ENCODE assay signal across 17 cellular contexts in the genomic region with DNA sequence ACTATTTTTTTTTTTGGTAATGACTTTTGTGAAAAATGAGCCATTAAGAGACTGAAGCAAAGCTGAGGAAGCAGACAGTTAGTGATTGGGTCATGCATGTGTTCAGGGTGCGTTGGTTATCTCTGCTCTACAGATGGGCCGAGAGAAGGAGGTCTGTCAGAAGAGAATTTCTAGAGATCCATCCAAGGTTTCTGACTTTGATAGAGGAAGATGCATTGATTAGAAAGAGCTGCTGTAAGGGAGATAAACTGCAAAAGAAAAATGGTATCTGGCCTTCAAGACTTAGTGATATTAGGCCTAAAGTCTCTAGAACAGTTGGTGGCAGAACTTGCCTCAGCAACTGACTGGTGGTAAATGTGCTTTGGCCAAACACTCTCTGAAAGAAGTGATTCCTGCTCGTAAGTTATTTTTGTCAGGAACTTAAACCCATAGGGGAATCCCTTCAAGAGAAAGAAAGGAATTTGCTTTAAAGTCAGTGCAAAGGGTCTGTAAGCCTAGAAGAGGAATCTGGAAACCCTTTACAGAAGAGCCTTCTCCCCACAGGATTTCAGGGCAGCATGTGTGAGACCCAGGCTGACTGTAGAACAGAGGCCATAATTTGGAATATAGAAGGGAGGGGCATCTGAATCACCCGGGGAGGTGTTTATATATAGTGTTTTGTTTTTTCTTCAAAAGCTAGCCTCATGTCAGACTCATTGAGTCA.
"Had no signal": no experiment of that assay in that cellular context is flagged by ENCODE, and none has a peak within 500 bp of the region (broad histone marks: within the 10 kb centered on the region; RNA-seq: fewer than 3 reads in every experiment).

No MANE protein-coding gene starts in this region.

- H3K4me3 Mint-ChIP-seq: natural killer cell; T-helper 1 cell treated with Interleukin-12 subunit alpha and Interleukin-12 subunit beta and Interleukin-4 antibody, amounts not matched to agents 30 μg/mL and 1 μg/mL, for 36 hours had no signal

- ATAC-seq: activated CD4-positive, CD25-positive, alpha-beta regulatory T cell treated with anti-CD3 and anti-CD28 coated beads, Interleukin-2, amount 50 U/mL, for 24 hours; left ventricle myocardium superior; natural killer cell had no signal

- H3K4me3 ChIP-seq: cardiac muscle cell, esophagus muscularis mucosa, transverse colon had no signal

- DNase-seq: activated CD4-positive, alpha-beta T cell treated with anti-CD3 and anti-CD28 coated beads, Interleukin-2, amount 50 U/mL, for 1 hour; activated naive CD4-positive, alpha-beta T cell treated with anti-CD3 and anti-CD28 coated beads, Interleukin-2, amount 50 U/mL, for 16 hours; hypothalamus; left ventricle myocardium superior; mesendoderm; natural killer cell; nucleus accumbens; posterior cingulate gyrus; retina; stimulated activated CD4-positive, alpha-beta T cell treated with anti-CD3 and anti-CD28 coated beads, Interleukin-2, amount 100 ng/mL, for 48 hours; stimulated activated naive CD4-positive, alpha-beta T cell treated with Interleukin-2 at 50 U/mL for 16 hours; transverse colon had no signal

- H3K4me1 Mint-ChIP-seq: natural killer cell had no signal

- H3K9me3 ChIP-seq: esophagus muscularis mucosa, transverse colon had no signal

- FAIRE-seq: colon had no signal

- H3K9me3 Mint-ChIP-seq: natural killer cell; T-helper 1 cell treated with Interleukin-12 subunit alpha and Interleukin-12 subunit beta and Interleukin-4 antibody, amounts not matched to agents 30 μg/mL and 1 μg/mL, for 36 hours had no signal

- H3K27ac Mint-ChIP-seq: T-helper 1 cell treated with Interleukin-12 subunit alpha and Interleukin-12 subunit beta and Interleukin-4 antibody, amounts not matched to agents 30 μg/mL and 1 μg/mL, for 36 hours had no signal

- H3K27ac ChIP-seq: cardiac muscle cell, esophagus muscularis mucosa, transverse colon had no signal

- H3K4me1 ChIP-seq: esophagus muscularis mucosa, transverse colon had no signal

- H3K27me3 ChIP-seq: cardiac muscle cell, esophagus muscularis mucosa, transverse colon had no signal
